Comparison of ENCODE assay signal across 10 cellular contexts in genomic region chr1:2494323-2494693, GRCh38. TPM values are rescaled to one million over a fixed set of nuclear protein-coding genes. Genes with fewer than 3 reads are reported as not detected.
A peak's percentile ranks its signal among the peaks of the same experiment; 100 is the strongest.
DNase-seq lines count a peak whose midpoint lies in the region; ATAC-seq and TF ChIP-seq lines count a peak whose summit lies in the region.
"Had no signal": no experiment of that assay in that cellular context is flagged by ENCODE, and none has a peak within 500 bp of the region (broad histone marks: within the 10 kb centered on the region; RNA-seq: fewer than 3 reads in every experiment).

No MANE protein-coding gene starts in this region.

- H3K4me1 ChIP-seq in MM.1S (ENCODE audit: low read length), result peaks cover 22% of the 10 kb centered on the region

- no peak overlapping the region for H2AFZ ChIP-seq in MM.1S (ENCODE audit: low read length)

- no peak for TF ChIP-seq CTCF in epithelial cell of proximal tubule (conservative IDR thresholded peaks at IDR 0.05; ENCODE audit: low read depth, low read length)
- TF ChIP-seq CTCF in MM.1S (IDR thresholded peaks at IDR 0.05; ENCODE audit: low read length), result no peak

- H3K27me3 ChIP-seq in MM.1S (replicated peaks; ENCODE audit: insufficient read depth, low read length), result peaks cover 57% of the 10 kb centered on the region
- H3K27me3 ChIP-seq: SJSA1 had no signal

- no peaks in the 10 kb centered on the region for H4K20me1 ChIP-seq in MM.1S (ENCODE audit: insufficient read depth, low read length)

- peak; percentile 76 for DNase-seq in GM03348 (ENCODE audit: low spot score)
- peak; percentile 34 for DNase-seq in NCI-H460 (ENCODE audit: extremely low read depth, low read depth)
- DNase-seq in epithelial cell of proximal tubule (ENCODE audit: low read depth), result peak; percentile 6
- DNase-seq in skeletal muscle cell (ENCODE audit: low read depth), result peak; percentile 63
- no peak for DNase-seq in MM.1S
- DNase-seq in anterior cingulate cortex (lab: John Stamatoyannopoulos, UW), result no peak
- DNase-seq in NCI-H1694 (lab: John Stamatoyannopoulos, UW), result no peak
- DNase-seq: NCI-H1105 had no signal

- no peaks in the 10 kb centered on the region for H3F3A ChIP-seq in MM.1S (ENCODE audit: insufficient read depth, low read length)

- H3K9me2 ChIP-seq in MM.1S (replicated peaks; ENCODE audit: insufficient read depth, low read length), result no peaks in the 10 kb centered on the region

- no peaks in the 10 kb centered on the region for H3K9me3 ChIP-seq in MM.1S (replicated peaks; ENCODE audit: insufficient read depth, low read length)

- H3K79me2 ChIP-seq in MM.1S (ENCODE audit: low read length), result no peaks in the 10 kb centered on the region

- H3K27ac ChIP-seq in MM.1S (ENCODE audit: low read length), result no peak overlapping the region
- H3K27ac ChIP-seq: SJSA1 had no signal

- no peak overlapping the region for H3K4me2 ChIP-seq in MM.1S (ENCODE audit: low read depth, low read length)

- H3K9ac ChIP-seq in MM.1S (ENCODE audit: low read length), result no peak overlapping the region

- no peak for ATAC-seq in HG02623 (IDR thresholded peaks at IDR 0.05; ENCODE audit: unreplicated experiment)

- H3K4me3 ChIP-seq in epithelial cell of proximal tubule (ENCODE audit: low read depth, low read length) (no peak overlapping the region), skeletal muscle cell (ENCODE audit: low read depth, low read length) (no peak overlapping the region), MM.1S (ENCODE audit: low read length) (no peak overlapping the region)
- H3K4me3 ChIP-seq: SJSA1 had no signal

- no peaks in the 10 kb centered on the region for H3K36me3 ChIP-seq in MM.1S (replicated peaks; ENCODE audit: insufficient read depth, low read length)
- H3K36me3 ChIP-seq: SJSA1 had no signal

RNA-seq across cellular contexts. Expression of gene PLCH2, which starts 18.2 kb away (rescaled TPM):
- total RNA-seq in NCI-H460 (2014; rRNA removed; shearing (Covaris generic)), result not detected in 2 replicates
- 0.03 and 0.08 TPM in 2 replicates for polyA plus RNA-seq in NCI-H460 (2014; cell fraction: nucleus; rRNA removed)
- 0.07 and 0.12 TPM in 2 replicates for total RNA-seq in epithelial cell of proximal tubule

RNA-seq across cellular contexts. Expression of gene PANK4, which starts 32.1 kb away (rescaled TPM):
- 9.5 and 12.5 TPM in 2 replicates for total RNA-seq in NCI-H460 (2014; rRNA removed; shearing (Covaris generic))
- polyA plus RNA-seq in NCI-H460 (2014; cell fraction: nucleus; rRNA removed), result 61.0 and 64.2 TPM in 2 replicates
- total RNA-seq in epithelial cell of proximal tubule, result 29.8 and 36.0 TPM in 2 replicates

RNA-seq across cellular contexts. Expression of gene HES5, which starts 35.8 kb away (rescaled TPM):
- not detected in 2 replicates for total RNA-seq in NCI-H460 (2014; rRNA removed; shearing (Covaris generic))
- not detected in 2 replicates for polyA plus RNA-seq in NCI-H460 (2014; cell fraction: nucleus; rRNA removed)
- total RNA-seq in epithelial cell of proximal tubule, result 0.14 TPM in 1 of 2 replicates, not detected in the other
- total RNA-seq: SJSA1 had no signal

Comparison
In these comparisons a context has a peak if more than half of its experiments do, and no peak if none do; other contexts are left out.
1. DNase-seq: peak in GM03348 (single experiment), NCI-H460 (single experiment), epithelial cell of proximal tubule (single experiment) and skeletal muscle cell (single experiment); none in MM.1S (single experiment), anterior cingulate cortex (0 of 58) and NCI-H1694 (single experiment).